In the genomic region with DNA sequence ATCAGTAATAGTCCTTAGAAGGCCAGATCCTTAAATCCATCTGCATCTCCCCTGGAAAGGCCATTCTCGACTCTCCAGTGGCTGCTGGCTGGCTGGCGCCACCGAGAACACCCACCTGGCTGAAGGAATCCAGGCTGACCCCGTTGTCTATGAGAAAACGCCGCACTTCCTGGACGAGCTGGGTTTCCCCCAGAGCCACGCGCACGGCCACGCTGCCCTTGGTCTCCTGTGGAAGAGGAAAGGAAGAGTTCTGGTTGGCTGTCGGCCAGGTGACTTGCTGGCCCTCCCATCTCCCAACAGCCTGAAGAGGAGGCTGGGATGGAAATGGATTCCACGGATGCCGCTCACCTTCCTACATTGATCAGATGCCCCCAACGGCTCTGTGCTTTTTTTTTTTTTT, we compare ENCODE assay signal across 37 cellular contexts.
"Had no signal": no experiment of that assay in that cellular context is flagged by ENCODE, and none has a peak within 500 bp of the region (broad histone marks: within the 10 kb centered on the region; RNA-seq: fewer than 3 reads in every experiment).

No MANE protein-coding gene starts in this region.

- H3K4me3 Mint-ChIP-seq: activated naive CD4-positive, alpha-beta T cell treated with anti-CD3 and anti-CD28 coated beads for 36 hours; activated naive CD4-positive, alpha-beta T cell treated with anti-CD3 and anti-CD28 coated beads, Interleukin-2, amount 10 ng/mL, durations not matched to agents 7 days and 5 days; activated naive CD4-positive, alpha-beta T cell treated with anti-CD3 and anti-CD28 coated beads, Interleukin-2, amount 50 U/mL, for 24 hours; activated naive CD8-positive, alpha-beta T cell; activated naive CD8-positive, alpha-beta T cell treated with anti-CD3 and anti-CD28 coated beads for 36 hours; activated naive CD8-positive, alpha-beta T cell treated with anti-CD3 and anti-CD28 coated beads, Interleukin-2, amount 10 ng/mL, durations not matched to agents 7 days and 5 days; activated naive CD8-positive, alpha-beta T cell treated with anti-CD3 and anti-CD28 coated beads, Interleukin-2, amount 50 U/mL, for 24 hours; activated T-cell treated with anti-CD3 and anti-CD28 coated beads, Interleukin-2, amount 50 U/mL, for 24 hours; activated T-cell treated with anti-CD3 and anti-CD28 coated beads, Interleukin-2, amount 50 U/mL, for 4 hours; activated T-cell treated with anti-CD3 and anti-CD28 coated beads, Interleukin-2, amount 50 U/mL, for 72 hours; activated T-helper 1 cell treated with anti-CD3 and anti-CD28 coated beads, Interleukin-12 subunit alpha, Interleukin-12 subunit beta, Interleukin-2, Interleukin-4 antibody, amounts not matched to agents 30 ng/mL and 10 ng/mL and 1 ng/mL, durations not matched to agents 14 hours and 24 hours and 36 hours; activated T-helper 17 cell treated with anti-CD3 and anti-CD28 coated beads, Interleukin-2, amount 50 U/mL, for 72 hours; brain had no signal

- DNase-seq: activated effector memory CD4-positive, alpha-beta T cell treated with anti-CD3 and anti-CD28 coated beads, Interleukin-2, amount 50 U/mL, for 16 hours; activated effector memory CD4-positive, alpha-beta T cell treated with Interleukin-2 at 50 U/mL for 16 hours; activated gamma-delta T cell treated with Interleukin-2 at 50 U/mL for 16 hours; activated naive CD4-positive, alpha-beta T cell; activated naive CD4-positive, alpha-beta T cell treated with anti-CD3 and anti-CD28 coated beads for 36 hours; activated naive CD4-positive, alpha-beta T cell treated with anti-CD3 and anti-CD28 coated beads, Interleukin-2, amount 10 ng/mL, durations not matched to agents 7 days and 5 days; activated naive CD4-positive, alpha-beta T cell treated with anti-CD3 and anti-CD28 coated beads, Interleukin-2, amount 50 U/mL, for 16 hours; activated naive CD4-positive, alpha-beta T cell treated with Interleukin-2 at 50 U/mL for 16 hours; activated naive CD8-positive, alpha-beta T cell treated with anti-CD3 and anti-CD28 coated beads for 36 hours; activated naive CD8-positive, alpha-beta T cell treated with anti-CD3 and anti-CD28 coated beads, Interleukin-2, amount 10 ng/mL, durations not matched to agents 7 days and 5 days; activated naive CD8-positive, alpha-beta T cell treated with anti-CD3 and anti-CD28 coated beads, Interleukin-2, amount 50 U/mL, for 24 hours; activated T-cell treated with anti-CD3 and anti-CD28 coated beads for 4 hours; activated T-cell treated with anti-CD3 and anti-CD28 coated beads, Interleukin-2, amount 50 U/mL, for 1 hour; activated T-cell treated with anti-CD3 and anti-CD28 coated beads, Interleukin-2, amount 50 U/mL, for 24 hours; activated T-cell treated with anti-CD3 and anti-CD28 coated beads, Interleukin-2, amount 50 U/mL, for 4 hours; activated T-cell treated with anti-CD3 and anti-CD28 coated beads, Interleukin-2, amount 50 U/mL, for 48 hours; activated T-cell treated with anti-CD3 and anti-CD28 coated beads, Interleukin-2, amount 50 U/mL, for 72 hours; adrenal gland; amniotic stem cell; amygdala; anterior cingulate cortex; aorta; body of pancreas; brain microvascular endothelial cell; caudate nucleus; central memory CD4-positive, alpha-beta T cell; cerebellar nuclear complex had no signal

- H3K4me1 ChIP-seq: adrenal gland, ascending aorta, body of pancreas, breast epithelium had no signal

- H3K27me3 Mint-ChIP-seq: activated naive CD4-positive, alpha-beta T cell treated with anti-CD3 and anti-CD28 coated beads, Interleukin-2, amount 10 ng/mL, durations not matched to agents 7 days and 5 days; activated naive CD4-positive, alpha-beta T cell treated with anti-CD3 and anti-CD28 coated beads, Interleukin-2, amount 50 U/mL, for 24 hours; activated naive CD8-positive, alpha-beta T cell; activated naive CD8-positive, alpha-beta T cell treated with anti-CD3 and anti-CD28 coated beads for 36 hours; activated naive CD8-positive, alpha-beta T cell treated with anti-CD3 and anti-CD28 coated beads, Interleukin-2, amount 10 ng/mL, durations not matched to agents 7 days and 5 days; activated naive CD8-positive, alpha-beta T cell treated with anti-CD3 and anti-CD28 coated beads, Interleukin-2, amount 50 U/mL, for 24 hours; activated T-cell treated with anti-CD3 and anti-CD28 coated beads, Interleukin-2, amount 50 U/mL, for 24 hours; activated T-helper 17 cell treated with anti-CD3 and anti-CD28 coated beads, Interleukin-2, amount 50 U/mL, for 72 hours; brain had no signal

- H3K4me1 Mint-ChIP-seq: activated naive CD4-positive, alpha-beta T cell treated with anti-CD3 and anti-CD28 coated beads, Interleukin-2, amount 10 ng/mL, durations not matched to agents 7 days and 5 days; activated naive CD4-positive, alpha-beta T cell treated with anti-CD3 and anti-CD28 coated beads, Interleukin-2, amount 50 U/mL, for 24 hours; activated naive CD8-positive, alpha-beta T cell treated with anti-CD3 and anti-CD28 coated beads for 36 hours; activated naive CD8-positive, alpha-beta T cell treated with anti-CD3 and anti-CD28 coated beads, Interleukin-2, amount 10 ng/mL, durations not matched to agents 7 days and 5 days; activated naive CD8-positive, alpha-beta T cell treated with anti-CD3 and anti-CD28 coated beads, Interleukin-2, amount 50 U/mL, for 24 hours; activated T-helper 17 cell treated with anti-CD3 and anti-CD28 coated beads, Interleukin-2, amount 50 U/mL, for 72 hours; brain had no signal

- ATAC-seq: activated naive CD4-positive, alpha-beta T cell treated with anti-CD3 and anti-CD28 coated beads, Interleukin-2, amount 50 U/mL, for 72 hours; activated naive CD8-positive, alpha-beta T cell treated with anti-CD3 and anti-CD28 coated beads, Interleukin-2, amount 50 U/mL, for 24 hours; activated T-cell treated with anti-CD3 and anti-CD28 coated beads, Interleukin-2, amount 50 U/mL, for 4 hours; activated T-cell treated with anti-CD3 and anti-CD28 coated beads, Interleukin-2, amount 50 U/mL, for 72 hours; activated T-helper 17 cell treated with anti-CD3 and anti-CD28 coated beads, Interleukin-2, amount 50 U/mL, for 72 hours; body of pancreas had no signal

- H3K27me3 ChIP-seq: adrenal gland, ascending aorta, body of pancreas, brain microvascular endothelial cell, breast epithelium, cardiac muscle cell had no signal

- H3K27ac Mint-ChIP-seq: activated naive CD4-positive, alpha-beta T cell treated with anti-CD3 and anti-CD28 coated beads for 36 hours; activated naive CD4-positive, alpha-beta T cell treated with anti-CD3 and anti-CD28 coated beads, Interleukin-2, amount 50 U/mL, for 24 hours; activated naive CD8-positive, alpha-beta T cell; activated naive CD8-positive, alpha-beta T cell treated with anti-CD3 and anti-CD28 coated beads, Interleukin-2, amount 10 ng/mL, durations not matched to agents 7 days and 5 days; activated naive CD8-positive, alpha-beta T cell treated with anti-CD3 and anti-CD28 coated beads, Interleukin-2, amount 50 U/mL, for 24 hours; activated T-cell treated with anti-CD3 and anti-CD28 coated beads, Interleukin-2, amount 50 U/mL, for 24 hours; activated T-cell treated with anti-CD3 and anti-CD28 coated beads, Interleukin-2, amount 50 U/mL, for 72 hours; activated T-helper 1 cell treated with anti-CD3 and anti-CD28 coated beads, Interleukin-12 subunit alpha, Interleukin-12 subunit beta, Interleukin-2, Interleukin-4 antibody, amounts not matched to agents 30 ng/mL and 10 ng/mL and 1 ng/mL, durations not matched to agents 14 hours and 24 hours and 36 hours; activated T-helper 2 cell treated with anti-CD3 and anti-CD28 coated beads, Interferon-gamma antibody, Interleukin-2, Interleukin-4, amounts not matched to agents 10 μg/mL and 5 μg/mL and 100 μg/mL, durations not matched to agents 14 hours and 24 hours and 36 hours had no signal

- H3K27ac ChIP-seq: adrenal gland, ascending aorta, body of pancreas, brain microvascular endothelial cell, breast epithelium, cardiac muscle cell had no signal

- H3K4me3 ChIP-seq: adrenal gland, ascending aorta, body of pancreas, breast epithelium, cardiac muscle cell had no signal

- H3K9me3 ChIP-seq: adrenal gland, ascending aorta, body of pancreas, breast epithelium had no signal

- H3K9me3 Mint-ChIP-seq: activated naive CD4-positive, alpha-beta T cell treated with anti-CD3 and anti-CD28 coated beads for 36 hours; activated naive CD4-positive, alpha-beta T cell treated with anti-CD3 and anti-CD28 coated beads, Interleukin-2, amount 10 ng/mL, durations not matched to agents 7 days and 5 days; activated naive CD4-positive, alpha-beta T cell treated with anti-CD3 and anti-CD28 coated beads, Interleukin-2, amount 50 U/mL, for 24 hours; activated naive CD4-positive, alpha-beta T cell treated with anti-CD3 and anti-CD28 coated beads, Interleukin-2, amount 50 U/mL, for 72 hours; activated naive CD8-positive, alpha-beta T cell treated with anti-CD3 and anti-CD28 coated beads for 36 hours; activated naive CD8-positive, alpha-beta T cell treated with anti-CD3 and anti-CD28 coated beads, Interleukin-2, amount 10 ng/mL, durations not matched to agents 7 days and 5 days; activated naive CD8-positive, alpha-beta T cell treated with anti-CD3 and anti-CD28 coated beads, Interleukin-2, amount 50 U/mL, for 24 hours; activated T-cell treated with anti-CD3 and anti-CD28 coated beads, Interleukin-2, amount 50 U/mL, for 24 hours; activated T-cell treated with anti-CD3 and anti-CD28 coated beads, Interleukin-2, amount 50 U/mL, for 4 hours; activated T-cell treated with anti-CD3 and anti-CD28 coated beads, Interleukin-2, amount 50 U/mL, for 72 hours; activated T-helper 1 cell treated with anti-CD3 and anti-CD28 coated beads, Interleukin-12 subunit alpha, Interleukin-12 subunit beta, Interleukin-2, Interleukin-4 antibody, amounts not matched to agents 30 ng/mL and 10 ng/mL and 1 ng/mL, durations not matched to agents 14 hours and 24 hours and 36 hours; activated T-helper 17 cell treated with anti-CD3 and anti-CD28 coated beads, Interleukin-2, amount 50 U/mL, for 72 hours; activated T-helper 2 cell treated with anti-CD3 and anti-CD28 coated beads, Interferon-gamma antibody, Interleukin-2, Interleukin-4, amounts not matched to agents 10 μg/mL and 5 μg/mL and 100 μg/mL, durations not matched to agents 14 hours and 24 hours and 36 hours; brain had no signal
